In genomic region chr16:74556375-74556922, GRCh38 we compare ENCODE assay signal across 28 cellular contexts. TPM values are rescaled to one million over a fixed set of nuclear protein-coding genes. Genes with fewer than 3 reads are reported as not detected.
DNase-seq lines count a peak whose midpoint lies in the region; ATAC-seq and TF ChIP-seq lines count a peak whose summit lies in the region.
"Had no signal": no experiment of that assay in that cellular context is flagged by ENCODE, and none has a peak within 500 bp of the region (broad histone marks: within the 10 kb centered on the region; RNA-seq: fewer than 3 reads in every experiment).

No MANE protein-coding gene starts in this region.

- peak overlapping the region; percentile 39 for H3K27ac Mint-ChIP-seq in CD4-positive, alpha-beta T cell
- H3K27ac Mint-ChIP-seq: activated CD8-positive, alpha-beta memory T cell treated with anti-CD3 and anti-CD28 coated beads, Interleukin-2, amount 10 ng/mL, durations not matched to agents 7 days and 5 days had no signal

- peaks cover 24% of the 10 kb centered on the region for H3K36me3 Mint-ChIP-seq in CD4-positive, alpha-beta T cell (ENCODE audit: low read depth)
- H3K36me3 Mint-ChIP-seq: naive B cell had no signal

- H3K9ac ChIP-seq in KMS-11 = no peak overlapping the region

- no peak overlapping the region for H3K4me3 Mint-ChIP-seq in CD4-positive, alpha-beta T cell
- H3K4me3 Mint-ChIP-seq: activated CD8-positive, alpha-beta memory T cell treated with anti-CD3 and anti-CD28 coated beads, Interleukin-2, amount 10 ng/mL, durations not matched to agents 7 days and 5 days; naive B cell had no signal

- no peak overlapping the region for H3K27ac ChIP-seq in CD4-positive, alpha-beta T cell (ENCODE audit: low read depth, low read length)
- H3K27ac ChIP-seq in KMS-11 (no peak overlapping the region), heart right ventricle (no peak overlapping the region)
- H3K27ac ChIP-seq: HL-60, thoracic aorta, WERI-Rb-1 had no signal

- H4K20me1 ChIP-seq in KMS-11 (ENCODE audit: insufficient read depth) = no peaks in the 10 kb centered on the region; the same call in 1 of the 2 replicates

- POLR2A ChIA-PET in CD4-positive, alpha-beta T cell (lab: Charles Lee) = interaction anchor here (0.6 to 2.9 kb wide), 2 partner anchors 22 to 50 kb away, joined by 4 to 10 read pairs; partner anchors contain the start of gene GLG1

- no peak for TF ChIP-seq CTCF in CD4-positive, alpha-beta T cell (IDR thresholded peaks at IDR 0.05)
- TF ChIP-seq CTCF in KMS-11 (conservative IDR thresholded peaks at IDR 0.05; ENCODE audit: low read depth, low read length) (no peak), heart right ventricle (IDR thresholded peaks at IDR 0.05) (no peak)

- peaks cover 31% of the 10 kb centered on the region; the same call in 1 of the 2 replicates for H3K79me2 ChIP-seq in KMS-11 (ENCODE audit: insufficient read depth, low read depth)

- peaks cover 56% of the 10 kb centered on the region for H3K4me1 Mint-ChIP-seq in CD4-positive, alpha-beta T cell (ENCODE audit: low read depth)

- H3K4me2 ChIP-seq in KMS-11 = peak overlapping the region; percentile 72; the same call in 1 of the 2 replicates

- H3K9me3 ChIP-seq in CD4-positive, alpha-beta T cell (ENCODE audit: control insufficient read depth, low read length) = no peaks in the 10 kb centered on the region
- no peaks in the 10 kb centered on the region for H3K9me3 ChIP-seq in heart right ventricle
- H3K9me3 ChIP-seq: thoracic aorta had no signal

- no peaks in the 10 kb centered on the region for H3K9me3 Mint-ChIP-seq in CD4-positive, alpha-beta T cell
- H3K9me3 Mint-ChIP-seq: naive B cell had no signal

- H3K4me3 ChIP-seq in KMS-11 (IDR thresholded peaks at IDR 0.05; ENCODE audit: insufficient read depth, low read depth, low read length) (no peak overlapping the region), heart right ventricle (no peak overlapping the region)
- H3K4me3 ChIP-seq: thoracic aorta had no signal

- CTCF ChIA-PET in CD4-positive, alpha-beta T cell (lab: Charles Lee) = interaction anchor here (1.1 kb wide), 1 partner anchor 10 kb away, joined by 3 read pairs; no protein-coding TSS in a partner anchor

- no peaks in the 10 kb centered on the region for H3K27me3 Mint-ChIP-seq in CD4-positive, alpha-beta T cell
- H3K27me3 Mint-ChIP-seq: activated CD8-positive, alpha-beta memory T cell treated with anti-CD3 and anti-CD28 coated beads, Interleukin-2, amount 10 ng/mL, durations not matched to agents 7 days and 5 days; naive B cell had no signal

- H3K4me1 ChIP-seq in KMS-11 (ENCODE audit: low read depth, poor library complexity, severe bottlenecking) (peaks cover 44% of the 10 kb centered on the region), heart right ventricle (peaks cover 0 to 30% (median 10%) of the 10 kb centered on the region in 9 donors)

- ATAC-seq in CD4-positive, alpha-beta T cell (ENCODE audit: poor library complexity) = no peak
- ATAC-seq in HG02970 (IDR thresholded peaks at IDR 0.05; ENCODE audit: low FRiP score, unreplicated experiment) (no peak), heart right ventricle (no peak)
- ATAC-seq: activated CD8-positive, alpha-beta memory T cell treated with anti-CD3 and anti-CD28 coated beads, Interleukin-2, amount 10 ng/mL, durations not matched to agents 7 days and 5 days; HepG2 had no signal

- DNase-seq in CD4-positive, alpha-beta T cell = no peak
- DNase-seq in amniotic epithelial cell (ENCODE audit: low read depth) (peak; percentile 37), kidney tubule cell (ENCODE audit: low spot score) (peak; percentile 63), superior temporal gyrus (ENCODE audit: extremely low spot score) (no peak), heart right ventricle (no peak), NCI-H510A (lab: John Stamatoyannopoulos, UW) (no peak)
- DNase-seq: activated CD4-positive, alpha-beta T cell treated with anti-CD3 and anti-CD28 coated beads, Interleukin-2, amount 50 U/mL, for 1 hour; activated CD8-positive, alpha-beta memory T cell treated with anti-CD3 and anti-CD28 coated beads, Interleukin-2, amount 10 ng/mL, durations not matched to agents 7 days and 5 days; activated naive CD4-positive, alpha-beta T cell treated with anti-CD3 and anti-CD28 coated beads, Interleukin-2, amount 50 U/mL, for 16 hours; cerebellar nuclear complex; DMS 273 treated with DMSO at 0.1 percent for 48 hours; head of caudate nucleus; left colon; mesenchymal stem cell; naive B cell; NCI-H1092 treated with DMSO at 0.1 percent for 48 hours; NCI-H2029; NCI-H345; NCI-H82; retina; stimulated activated CD4-positive, alpha-beta T cell treated with anti-CD3 and anti-CD28 coated beads, Interleukin-4, amount 100 ng/mL, for 1 hour; stimulated activated naive CD4-positive, alpha-beta T cell; WERI-Rb-1 had no signal

- WGBS in heart right ventricle, 2 donors = 97 to 98% methylated on average over 1 of the region's 1 CpG

- no peak overlapping the region for H2AFZ ChIP-seq in KMS-11 (ENCODE audit: low read depth)

- H3K36me3 ChIP-seq in KMS-11 (ENCODE audit: insufficient read depth) (no peaks in the 10 kb centered on the region), heart right ventricle (peaks cover 0 to 6% (median 0%) of the 10 kb centered on the region in 9 donors)
- H3K36me3 ChIP-seq: thoracic aorta, WERI-Rb-1 had no signal

- no peaks in the 10 kb centered on the region for H3K27me3 ChIP-seq in CD4-positive, alpha-beta T cell (ENCODE audit: control insufficient read depth, insufficient read depth, low read length)
- no peaks in the 10 kb centered on the region for H3K27me3 ChIP-seq in KMS-11 (ENCODE audit: insufficient read depth, low read depth)
- no peaks in the 10 kb centered on the region for H3K27me3 ChIP-seq in heart right ventricle

- intact Hi-C loops in CD4-positive, alpha-beta T cell (cut with DNase I, micrococcal nuclease) = no loop called here
- intact Hi-C loops in heart right ventricle (cut with DNase I) = no loop called here

RNA-seq across cellular contexts. Expression of gene GLG1, which starts 50.5 kb away (rescaled TPM):
- total RNA-seq in CD4-positive, alpha-beta T cell = 100 to 1,000 TPM; 110 to 114 TPM
- 100 to 1,000 TPM in 7 of 10 donors, 10 to 100 TPM in 3; 79.5 to 136 (median 104) TPM for total RNA-seq in heart right ventricle
- 10 to 100 TPM; 25.7 to 39.8 TPM for polyA plus RNA-seq in heart right ventricle

Comparison
In these comparisons a context has a peak if more than half of its experiments do, and no peak if none do; other contexts are left out.
1. DNase-seq: peak in amniotic epithelial cell (single experiment) and kidney tubule cell (single experiment); none in CD4-positive, alpha-beta T cell (0 of 10), superior temporal gyrus (single experiment), heart right ventricle (0 of 2) and NCI-H510A (single experiment).